In genomic region chr9:93127395-93127911, GRCh38 we compare ENCODE assay signal across 9 cellular contexts. TPM values are rescaled to one million over a fixed set of nuclear protein-coding genes. Genes with fewer than 3 reads are reported as not detected.
DNase-seq lines count a peak whose midpoint lies in the region; ATAC-seq and TF ChIP-seq lines count a peak whose summit lies in the region.
"Had no signal": no experiment of that assay in that cellular context is flagged by ENCODE, and none has a peak within 500 bp of the region (broad histone marks: within the 10 kb centered on the region; RNA-seq: fewer than 3 reads in every experiment).

No MANE protein-coding gene starts in this region.

- H3K27ac ChIP-seq in coronary artery (peak overlapping the region; percentile 52 to 99), uterus (peak overlapping the region; percentile 81 to 84)
- H3K27ac ChIP-seq: C4-2B had no signal

- DNase-seq in activated naive CD4-positive, alpha-beta T cell treated with anti-CD3 and anti-CD28 coated beads for 36 hours: no peak
- no peak for DNase-seq in activated naive CD4-positive, alpha-beta T cell treated with anti-CD3 and anti-CD28 coated beads, Interleukin-2, amount 50 U/mL, for 16 hours
- no peak for DNase-seq in coronary artery (ENCODE audit: low spot score)
- DNase-seq in midbrain (lab: John Stamatoyannopoulos, UW): peak; percentile 73
- peak; percentile 20 to 27 for DNase-seq in uterus

- peaks cover 67% of the 10 kb centered on the region for H3K4me1 Mint-ChIP-seq in activated naive CD4-positive, alpha-beta T cell treated with anti-CD3 and anti-CD28 coated beads for 36 hours (ENCODE audit: low read depth)

- H3K4me3 ChIP-seq in coronary artery (peak overlapping the region; percentile 53), uterus (no peak overlapping the region)

- peak overlapping the region; percentile 85 for H3K27ac Mint-ChIP-seq in activated naive CD4-positive, alpha-beta T cell treated with anti-CD3 and anti-CD28 coated beads for 36 hours

- no peaks in the 10 kb centered on the region for H3K36me3 ChIP-seq in uterus

- no peaks in the 10 kb centered on the region for H3K27me3 ChIP-seq in uterus

- H3K4me3 Mint-ChIP-seq in activated naive CD4-positive, alpha-beta T cell treated with anti-CD3 and anti-CD28 coated beads for 36 hours: peak overlapping the region; percentile 56

- no peaks in the 10 kb centered on the region for H3K27me3 Mint-ChIP-seq in activated naive CD4-positive, alpha-beta T cell treated with anti-CD3 and anti-CD28 coated beads for 36 hours (ENCODE audit: low read depth)

- no peaks in the 10 kb centered on the region for H3K9me3 ChIP-seq in uterus

- peaks cover 3 to 20% of the 10 kb centered on the region in 2 donors for H3K4me1 ChIP-seq in uterus

- ATAC-seq in GM18868 (IDR thresholded peaks at IDR 0.05; ENCODE audit: unreplicated experiment): no peak
- no peak for ATAC-seq in GM21423 (IDR thresholded peaks at IDR 0.05; ENCODE audit: unreplicated experiment)
- ATAC-seq in HG03095 (IDR thresholded peaks at IDR 0.05; ENCODE audit: unreplicated experiment): no peak

- no peaks in the 10 kb centered on the region for H3K9me3 Mint-ChIP-seq in activated naive CD4-positive, alpha-beta T cell treated with anti-CD3 and anti-CD28 coated beads for 36 hours

- intact Hi-C loops in activated naive CD4-positive, alpha-beta T cell treated with anti-CD3 and anti-CD28 coated beads for 36 hours (cut with micrococcal nuclease): no loop called here
- intact Hi-C loops in uterus (cut with DNase I; ENCODE audit: low total_unique reads): no loop called here

- no peak for TF ChIP-seq POLR2A in uterus (IDR thresholded peaks at IDR 0.05)

- CTCF ChIA-PET in activated naive CD4-positive, alpha-beta T cell treated with anti-CD3 and anti-CD28 coated beads for 36 hours (lab: Charles Lee): interaction anchor here (1.5 kb wide), 1 partner anchor 19 kb away, joined by 6 read pairs; no protein-coding TSS in a partner anchor

- TF ChIP-seq CTCF in coronary artery (IDR thresholded peaks at IDR 0.05) (no peak), uterus (IDR thresholded peaks at IDR 0.05) (no peak)

- peaks cover 34% of the 10 kb centered on the region for H3K36me3 Mint-ChIP-seq in activated naive CD4-positive, alpha-beta T cell treated with anti-CD3 and anti-CD28 coated beads for 36 hours (ENCODE audit: low read depth)

RNA-seq across cellular contexts. Expression of gene NINJ1, which starts 6.6 kb away (rescaled TPM):
- total RNA-seq in activated naive CD4-positive, alpha-beta T cell treated with anti-CD3 and anti-CD28 coated beads for 36 hours: 10 to 100 TPM; 93.9 to 96.9 TPM
- 10 to 100 TPM; 20.6 to 87.4 (median 44.2) TPM for total RNA-seq in uterus

RNA-seq across cellular contexts. Expression of gene CARD19, which starts 31.4 kb away (rescaled TPM):
- 10 to 100 TPM; 51.4 to 52.0 TPM for total RNA-seq in activated naive CD4-positive, alpha-beta T cell treated with anti-CD3 and anti-CD28 coated beads for 36 hours
- total RNA-seq in uterus: 10 to 100 TPM; 23.7 to 71.4 (median 40.9) TPM

RNA-seq across cellular contexts. Expression of gene WNK2, which starts 56.5 kb away (rescaled TPM):
- 1 to 10 TPM; 5.2 to 5.8 TPM for total RNA-seq in activated naive CD4-positive, alpha-beta T cell treated with anti-CD3 and anti-CD28 coated beads for 36 hours
- total RNA-seq in uterus: 10 to 100 TPM in 3 of 4 donors, 1 to 10 TPM in 1; 6.2 to 31.9 (median 18.9) TPM

Comparison
In these comparisons a context has a peak if more than half of its experiments do, and no peak if none do; other contexts are left out.
1. DNase-seq: peak in midbrain (single experiment) and uterus (2 of 2); none in activated naive CD4-positive, alpha-beta T cell treated with anti-CD3 and anti-CD28 coated beads for 36 hours (single experiment), activated naive CD4-positive, alpha-beta T cell treated with anti-CD3 and anti-CD28 coated beads, Interleukin-2, amount 50 U/mL, for 16 hours (single experiment) and coronary artery (single experiment).